ENCODE assay signal across 9 cellular contexts in genomic region chr17:31490991-31491793, GRCh38.
DNase-seq lines count a peak whose midpoint lies in the region; ATAC-seq, FAIRE-seq and TF ChIP-seq lines count a peak whose summit lies in the region.
"Had no signal": no experiment of that assay in that cellular context is flagged by ENCODE, and none has a peak within 500 bp of the region (broad histone marks: within the 10 kb centered on the region; RNA-seq: fewer than 3 reads in every experiment).

No MANE protein-coding gene starts in this region.

- DNase-seq in KBM-7: peak; percentile 86
- DNase-seq in activated naive CD4-positive, alpha-beta T cell treated with anti-CD3 and anti-CD28 coated beads, Interleukin-2, amount 50 U/mL, for 72 hours (ENCODE audit: low spot score in 2 of 2): no peak
- DNase-seq in pancreas: no peak
- DNase-seq in SW480 (ENCODE audit: low spot score): no peak
- DNase-seq in WERI-Rb-1: no peak
- no peak for DNase-seq in suprapubic skin (ENCODE audit: low spot score in 2 of 2)

- peak overlapping the region; percentile 31 to 96 (median 72) for H3K27ac ChIP-seq in pancreas
- no peak overlapping the region for H3K27ac ChIP-seq in WERI-Rb-1
- no peak overlapping the region for H3K27ac ChIP-seq in suprapubic skin
- H3K27ac ChIP-seq: esophagus muscularis mucosa had no signal

- no peaks in the 10 kb centered on the region for H3K9me3 Mint-ChIP-seq in activated naive CD4-positive, alpha-beta T cell treated with anti-CD3 and anti-CD28 coated beads, Interleukin-2, amount 50 U/mL, for 72 hours
- H3K9me3 Mint-ChIP-seq: nephron had no signal

- FAIRE-seq in pancreas (lab: Jason Lieb, UNC): no peak

- no peak for TF ChIP-seq POLR2A in suprapubic skin (IDR thresholded peaks at IDR 0.05)

- WGBS in pancreas, 2 donors: 46 to 54% methylated on average over 12 of the region's 12 CpGs
- 60% methylated on average over 12 of the region's 12 CpGs for WGBS in suprapubic skin

- peak; percentile 29 for ATAC-seq in GM18868 (IDR thresholded peaks at IDR 0.05; ENCODE audit: unreplicated experiment)
- ATAC-seq in activated naive CD4-positive, alpha-beta T cell treated with anti-CD3 and anti-CD28 coated beads, Interleukin-2, amount 50 U/mL, for 72 hours: no peak
- ATAC-seq in pancreas: no peak

- H3K27ac Mint-ChIP-seq in activated naive CD4-positive, alpha-beta T cell treated with anti-CD3 and anti-CD28 coated beads, Interleukin-2, amount 50 U/mL, for 72 hours: peak overlapping the region; percentile 93 to 94
- H3K27ac Mint-ChIP-seq: nephron had no signal

- H3K4me1 ChIP-seq in pancreas: peaks cover 59 to 73% (median 70%) of the 10 kb centered on the region in 3 donors
- peaks cover 82% of the 10 kb centered on the region for H3K4me1 ChIP-seq in suprapubic skin

- H3K9me3 ChIP-seq in pancreas (no peaks in the 10 kb centered on the region), WERI-Rb-1 (ENCODE audit: severe bottlenecking) (no peaks in the 10 kb centered on the region), suprapubic skin (no peaks in the 10 kb centered on the region)
- H3K9me3 ChIP-seq: esophagus muscularis mucosa had no signal

- H3K36me3 ChIP-seq in pancreas: no peaks in the 10 kb centered on the region
- no peaks in the 10 kb centered on the region for H3K36me3 ChIP-seq in WERI-Rb-1
- no peaks in the 10 kb centered on the region for H3K36me3 ChIP-seq in suprapubic skin
- H3K36me3 ChIP-seq: esophagus muscularis mucosa had no signal

- peaks cover 0 to 5% of the 10 kb centered on the region in 2 donors for H3K36me3 Mint-ChIP-seq in activated naive CD4-positive, alpha-beta T cell treated with anti-CD3 and anti-CD28 coated beads, Interleukin-2, amount 50 U/mL, for 72 hours

- H3K27me3 ChIP-seq in pancreas (no peaks in the 10 kb centered on the region), WERI-Rb-1 (ENCODE audit: insufficient read depth, low read depth, severe bottlenecking) (no peaks in the 10 kb centered on the region), suprapubic skin (peaks cover 6% of the 10 kb centered on the region)

- TF ChIP-seq EP300 in suprapubic skin (IDR thresholded peaks at IDR 0.05): no peak

- no peak for TF ChIP-seq CTCF in pancreas (IDR thresholded peaks at IDR 0.05)
- TF ChIP-seq CTCF in WERI-Rb-1 (IDR thresholded peaks at IDR 0.05; ENCODE audit: low read depth, low read length): no peak
- TF ChIP-seq CTCF in suprapubic skin (IDR thresholded peaks at IDR 0.05): no peak

- H3K4me3 ChIP-seq in pancreas (peak overlapping the region in 1 of 4 donors; percentile 92), WERI-Rb-1 (ENCODE audit: low read depth, low read length) (no peak overlapping the region), suprapubic skin (no peak overlapping the region)
- H3K4me3 ChIP-seq: esophagus muscularis mucosa had no signal

- intact Hi-C loops in pancreas (cut with DNase I): no loop called here

- in situ Hi-C loops in KBM-7 (cut with MboI; ENCODE audit: low pct_unique_long_range_greater_than_20kb, low sequenced_read_pairs): no loop called here

Comparison
In these comparisons a context has a peak if more than half of its experiments do, and no peak if none do; other contexts are left out.
1. H3K27ac ChIP-seq: peak in pancreas (4 of 4); none in WERI-Rb-1 (single experiment) and suprapubic skin (single experiment).